In the genomic region with DNA sequence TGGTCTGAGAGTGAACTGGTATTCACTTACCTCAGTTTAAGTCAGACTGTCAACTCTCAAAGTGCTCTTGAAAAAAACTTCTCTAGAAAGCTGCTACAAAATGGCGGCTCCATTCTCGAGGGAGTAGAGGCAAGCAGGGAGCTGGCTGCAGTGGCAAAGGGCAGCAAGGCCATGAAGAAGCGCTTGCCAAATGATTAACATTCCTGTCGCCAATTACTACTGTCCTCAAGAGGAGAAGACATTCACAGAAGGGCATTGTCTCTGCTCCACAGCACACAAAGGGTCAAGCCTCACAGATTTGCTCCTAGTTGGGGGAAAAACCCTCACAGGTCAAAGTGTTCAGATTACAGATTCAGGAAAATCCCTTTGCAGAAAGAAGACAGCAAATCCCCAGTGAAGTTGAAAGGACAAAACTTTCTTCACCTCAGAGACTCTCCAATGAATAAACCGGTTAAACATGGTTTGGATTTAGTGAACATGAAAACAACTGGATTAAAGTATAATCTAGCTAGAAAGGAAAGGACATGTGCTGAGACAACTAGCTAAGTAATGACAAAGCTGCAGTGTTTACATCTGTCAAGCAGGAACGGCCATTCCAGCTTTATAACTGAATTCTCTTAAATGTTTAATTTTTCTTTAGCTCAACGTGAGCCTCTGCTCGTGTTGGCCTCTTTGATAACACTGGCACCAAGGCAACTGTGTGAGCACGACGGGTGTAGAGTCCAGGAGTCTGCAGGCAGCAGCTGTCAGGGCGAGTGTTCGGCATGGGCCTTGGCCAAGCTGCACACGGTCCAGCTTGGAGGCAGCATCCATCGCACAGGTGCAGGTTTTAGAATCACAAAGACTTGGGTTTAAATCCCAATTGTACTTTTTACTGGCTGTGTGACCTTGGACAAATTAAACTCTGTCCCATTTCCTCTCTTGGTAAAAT, we compare ENCODE assay signal across 19 cellular contexts. TPM values are rescaled to one million over a fixed set of nuclear protein-coding genes. Genes with fewer than 3 reads are reported as not detected.
A peak's percentile ranks its signal among the peaks of the same experiment; 100 is the strongest.
DNase-seq lines count a peak whose midpoint lies in the region; ATAC-seq and TF ChIP-seq lines count a peak whose summit lies in the region.
"Had no signal": no experiment of that assay in that cellular context is flagged by ENCODE, and none has a peak within 500 bp of the region (broad histone marks: within the 10 kb centered on the region; RNA-seq: fewer than 3 reads in every experiment).

No MANE protein-coding gene starts in this region.

- H3K4me3 ChIP-seq in right lobe of liver = no peak overlapping the region
- H3K4me3 ChIP-seq: BLaER1, sigmoid colon, thoracic aorta had no signal

- H3K27ac ChIP-seq in right lobe of liver = no peak overlapping the region
- H3K27ac ChIP-seq: BLaER1, epithelial cell of prostate, sigmoid colon, thoracic aorta had no signal

- ATAC-seq in right lobe of liver = peak; percentile 69 to 89 (median 72)
- no peak for ATAC-seq in HG02981 (IDR thresholded peaks at IDR 0.05; ENCODE audit: unreplicated experiment)
- ATAC-seq: activated naive CD4-positive, alpha-beta T cell treated with anti-CD3 and anti-CD28 coated beads, Interleukin-2, amount 50 U/mL, for 72 hours; Panc1 had no signal

- 31% methylated on average over 13 of the region's 14 CpGs for WGBS in right lobe of liver (ENCODE audit: insufficient coverage, low coverage, low lambda C conversion rate, missing lambda C conversion rate)

- TF ChIP-seq POLR2A in GM18951 (IDR thresholded peaks at IDR 0.05; ENCODE audit: extremely low read depth, insufficient read depth, insufficient read length) (peak; percentile 11), right lobe of liver (IDR thresholded peaks at IDR 0.05) (no peak)

- H3K36me3 ChIP-seq in right lobe of liver = no peaks in the 10 kb centered on the region
- H3K36me3 ChIP-seq: thoracic aorta had no signal

- no peak for TF ChIP-seq CTCF in right lobe of liver (IDR thresholded peaks at IDR 0.05)

- DNase-seq in HuH-7 (ENCODE audit: low spot score) = peak; percentile 25
- peak; percentile 52 to 74 (median 63) for DNase-seq in right lobe of liver
- DNase-seq in LoVo (ENCODE audit: low spot score) = no peak
- no peak for DNase-seq in AG08395 (ENCODE audit: low spot score)
- DNase-seq in foreskin melanocyte = no peak
- DNase-seq: activated CD4-positive, alpha-beta T cell treated with anti-CD3 and anti-CD28 coated beads for 4 hours; DMS53; NCI-H2081; NCI-H526 treated with DMSO at 0.1 percent for 48 hours; sigmoid colon; SK-N-SH had no signal

- in situ Hi-C loops in GM18951 (cut with MboI; ENCODE audit: low sequenced_read_pairs, unreplicated experiment) = no loop called here

- peaks cover 2 to 14% (median 5%) of the 10 kb centered on the region in 4 donors for H3K4me1 ChIP-seq in right lobe of liver
- H3K4me1 ChIP-seq: sigmoid colon had no signal

- H3K27me3 ChIP-seq in right lobe of liver = no peaks in the 10 kb centered on the region
- H3K27me3 ChIP-seq: BLaER1, sigmoid colon had no signal

- intact Hi-C loops in right lobe of liver (cut with DNase I) = no loop called here

- H3K9me3 ChIP-seq in right lobe of liver = no peaks in the 10 kb centered on the region
- H3K9me3 ChIP-seq: BLaER1, sigmoid colon, SK-N-SH, thoracic aorta had no signal

RNA-seq across cellular contexts. Expression of a gene that starts 37.6 kb away (rescaled TPM):
- not detected for total RNA-seq in right lobe of liver
- total RNA-seq: activated naive CD4-positive, alpha-beta T cell treated with anti-CD3 and anti-CD28 coated beads, Interleukin-2, amount 50 U/mL, for 72 hours; glomerular endothelial cell; sigmoid colon; thoracic aorta had no signal

RNA-seq across cellular contexts. Expression of a gene that starts 57.4 kb away (rescaled TPM):
- 100 to 1,000 TPM in 4 of 6 experiments, 10 to 100 TPM in 2; 76.8 to 191 (median 111) TPM for total RNA-seq in right lobe of liver

Comparison
In these comparisons a context has a peak if more than half of its experiments do, and no peak if none do; other contexts are left out.
1. DNase-seq: peak in HuH-7 (single experiment) and right lobe of liver (3 of 3); none in LoVo (single experiment), AG08395 (single experiment) and foreskin melanocyte (single experiment).